ENCODE assay signal across 14 cellular contexts in the genomic region with DNA sequence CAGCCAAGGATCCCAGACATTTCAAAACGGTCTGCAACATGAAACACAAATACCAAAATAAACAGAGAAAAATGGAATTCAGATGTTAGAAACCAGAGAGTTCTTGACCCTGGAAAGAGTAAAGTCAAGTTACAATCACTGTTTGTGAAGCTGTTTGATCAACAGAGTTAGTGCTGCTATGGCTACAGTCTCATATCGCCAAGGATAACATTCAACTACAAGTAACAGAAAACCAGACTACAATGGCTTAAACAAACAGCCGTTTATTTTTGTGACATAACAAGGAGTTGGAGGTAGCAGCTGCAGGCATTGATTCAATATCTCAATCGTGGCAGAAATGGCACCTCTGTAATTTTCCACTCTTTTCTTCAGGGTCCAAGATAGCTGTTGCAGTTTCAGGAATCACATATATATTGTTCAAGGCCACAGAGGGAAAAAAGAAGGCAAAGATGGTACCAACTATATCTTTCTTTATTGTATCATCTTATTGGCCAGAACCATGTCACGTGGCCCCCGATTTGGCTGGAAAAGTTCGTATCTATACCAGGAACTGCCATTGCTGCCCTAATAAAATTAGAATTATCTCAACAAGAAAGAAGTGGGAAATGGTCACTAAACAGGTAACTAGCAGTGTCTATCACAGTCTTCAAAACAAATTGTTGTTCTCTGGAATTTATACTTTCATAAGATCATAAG. TPM values are rescaled to one million over a fixed set of nuclear protein-coding genes. Genes with fewer than 3 reads are reported as not detected.
DNase-seq lines count a peak whose midpoint lies in the region; ATAC-seq and TF ChIP-seq lines count a peak whose summit lies in the region.
"Had no signal": no experiment of that assay in that cellular context is flagged by ENCODE, and none has a peak within 500 bp of the region (broad histone marks: within the 10 kb centered on the region; RNA-seq: fewer than 3 reads in every experiment).

No MANE protein-coding gene starts in this region.

- H3K9me3 ChIP-seq in SK-N-SH (no peaks in the 10 kb centered on the region), upper lobe of left lung (no peaks in the 10 kb centered on the region), gastroesophageal sphincter (no peaks in the 10 kb centered on the region)
- no peaks in the 10 kb centered on the region for H3K9me3 ChIP-seq in naive thymus-derived CD4-positive, alpha-beta T cell (ENCODE audit: control insufficient read depth in 2 of 3, low read length in 3 of 3)

- H3F3A ChIP-seq in SK-N-SH (replicated peaks; ENCODE audit: insufficient read depth), result no peaks in the 10 kb centered on the region

- no peak for TF ChIP-seq POLR2A in upper lobe of left lung (IDR thresholded peaks at IDR 0.05)
- TF ChIP-seq POLR2A in gastroesophageal sphincter (IDR thresholded peaks at IDR 0.05), result no peak

- TF ChIP-seq CTCF in SK-N-SH (IDR thresholded peaks at IDR 0.05) (no peak), astrocyte of the cerebellum (IDR thresholded peaks at IDR 0.05; ENCODE audit: low read depth, low read length, missing control alignments) (no peak), upper lobe of left lung (IDR thresholded peaks at IDR 0.05) (no peak), gastroesophageal sphincter (IDR thresholded peaks at IDR 0.05) (no peak)

- no peaks in the 10 kb centered on the region for H4K20me1 ChIP-seq in SK-N-SH (ENCODE audit: insufficient read depth)

- H3K36me3 Mint-ChIP-seq in naive thymus-derived CD4-positive, alpha-beta T cell, result peaks cover 0 to 5% (median 0%) of the 10 kb centered on the region in 5 donors

- no peak overlapping the region for H3K9ac ChIP-seq in SK-N-SH

- no peak for DNase-seq in SK-N-SH
- peak; percentile 43 for DNase-seq in astrocyte of the cerebellum (ENCODE audit: low read depth)
- peak; percentile 67 for DNase-seq in hepatic stellate cell (ENCODE audit: low spot score)
- no peak for DNase-seq in upper lobe of left lung
- no peak for DNase-seq in naive thymus-derived CD4-positive, alpha-beta T cell
- no peak for DNase-seq in SK-N-DZ (ENCODE audit: low spot score)
- DNase-seq: activated CD4-positive, alpha-beta T cell treated with anti-CD3 and anti-CD28 coated beads, Interleukin-2, amount 10 ng/mL, durations not matched to agents 24 days and 14 days; effector CD4-positive, alpha-beta T cell; stimulated activated CD4-positive, alpha-beta T cell treated with anti-CD3 and anti-CD28 coated beads, Interleukin-1b, Interleukin-23, amount 100 ng/mL, for 48 hours; stimulated activated naive CD4-positive, alpha-beta T cell treated with Interleukin-2 at 50 U/mL for 16 hours had no signal

- in situ Hi-C loops in astrocyte of the cerebellum (cut with HindIII; ENCODE audit: low sequenced_read_pairs), result no loop called here

- intact Hi-C loops in naive thymus-derived CD4-positive, alpha-beta T cell (cut with micrococcal nuclease), result no loop called here

- H3K4me3 Mint-ChIP-seq in naive thymus-derived CD4-positive, alpha-beta T cell, result no peak overlapping the region
- H3K4me3 Mint-ChIP-seq: activated CD4-positive, alpha-beta T cell treated with anti-CD3 and anti-CD28 coated beads, Interleukin-2, amount 10 ng/mL, durations not matched to agents 24 days and 14 days; B cell had no signal

- CTCF ChIA-PET in SK-N-SH (lab: Yijun Ruan, JAX), result interaction anchor here (1.1 to 3.6 kb wide), 2 partner anchors 16 to 39 kb away, joined by 3 to 14 read pairs; no protein-coding TSS in a partner anchor
- CTCF ChIA-PET in naive thymus-derived CD4-positive, alpha-beta T cell (lab: Charles Lee), result interaction anchor here (0.8 kb wide), 1 partner anchor 19 kb away, joined by 4 read pairs; no protein-coding TSS in a partner anchor

- no peaks in the 10 kb centered on the region for H3K9me2 ChIP-seq in SK-N-SH

- TF ChIP-seq RAD21 in SK-N-SH (IDR thresholded peaks at IDR 0.05; ENCODE audit: low read length), result no peak

- H3K4me1 Mint-ChIP-seq in naive thymus-derived CD4-positive, alpha-beta T cell, result peaks cover 0 to 25% (median 0%) of the 10 kb centered on the region in 7 donors

- no peaks in the 10 kb centered on the region for H3K79me2 ChIP-seq in SK-N-SH (ENCODE audit: insufficient read depth)

- H3K4me1 ChIP-seq in SK-N-SH (ENCODE audit: control insufficient read depth in 1 of 2, insufficient read depth in 2 of 2, low read depth in 1 of 2, low read length in 1 of 2) (no peaks in the 10 kb centered on the region), upper lobe of left lung (peaks cover 0 to 17% (median 16%) of the 10 kb centered on the region in 4 donors), gastroesophageal sphincter (peaks cover 3 to 12% (median 11%) of the 10 kb centered on the region in 3 donors)
- H3K4me1 ChIP-seq in naive thymus-derived CD4-positive, alpha-beta T cell (ENCODE audit: control insufficient read depth in 2 of 2, insufficient read depth in 2 of 2, low read length in 2 of 2), result no peaks in the 10 kb centered on the region

- POLR2A ChIA-PET in SK-N-SH (lab: Yijun Ruan, JAX), result no interaction called here
- POLR2A ChIA-PET in naive thymus-derived CD4-positive, alpha-beta T cell (lab: Charles Lee), result no interaction called here

- WGBS in SK-N-SH (ENCODE audit: low lambda C conversion rate), result 69% methylated on average over 7 of the region's 7 CpGs
- 59% methylated on average over 7 of the region's 7 CpGs for WGBS in upper lobe of left lung, 2 donors
- 33 to 41% methylated on average over 6 to 7 of the region's 7 CpGs for WGBS in gastroesophageal sphincter (ENCODE audit: low coverage in 1 of 2), 2 donors

- no peak overlapping the region for H3K4me2 ChIP-seq in SK-N-SH

- H3K36me3 ChIP-seq in SK-N-SH (replicated peaks in 1 of 2; ENCODE audit: control insufficient read depth in 1 of 2, insufficient read depth in 2 of 2, low read length in 1 of 2) (no peaks in the 10 kb centered on the region), upper lobe of left lung (no peaks in the 10 kb centered on the region), gastroesophageal sphincter (no peaks in the 10 kb centered on the region)
- H3K36me3 ChIP-seq in naive thymus-derived CD4-positive, alpha-beta T cell (ENCODE audit: control insufficient read depth in 2 of 3, insufficient read depth in 3 of 3, low read length in 3 of 3), result no peaks in the 10 kb centered on the region

- H3K9me3 Mint-ChIP-seq in naive thymus-derived CD4-positive, alpha-beta T cell, result no peaks in the 10 kb centered on the region
- H3K9me3 Mint-ChIP-seq: activated CD4-positive, alpha-beta T cell treated with anti-CD3 and anti-CD28 coated beads, Interleukin-2, amount 10 ng/mL, durations not matched to agents 24 days and 14 days had no signal

- no peak overlapping the region for H2AFZ ChIP-seq in SK-N-SH (ENCODE audit: low read depth)

- ATAC-seq in SK-N-SH treated with all-trans-retinoic acid at 6 μM for 48 hours, result peak; percentile 70
- ATAC-seq in upper lobe of left lung (ENCODE audit: low FRiP score in 2 of 2), result peak; percentile 71 to 78
- ATAC-seq in naive thymus-derived CD4-positive, alpha-beta T cell, result no peak
- no peak for ATAC-seq in gastroesophageal sphincter

- H3K27me3 ChIP-seq in SK-N-SH (ENCODE audit: insufficient read depth) (no peaks in the 10 kb centered on the region), upper lobe of left lung (no peaks in the 10 kb centered on the region), gastroesophageal sphincter (no peaks in the 10 kb centered on the region)
- no peaks in the 10 kb centered on the region for H3K27me3 ChIP-seq in naive thymus-derived CD4-positive, alpha-beta T cell (ENCODE audit: control insufficient read depth in 2 of 2, insufficient read depth in 2 of 2, low read length in 2 of 2)

- H3K27me3 Mint-ChIP-seq in naive thymus-derived CD4-positive, alpha-beta T cell, result peaks cover 0 to 5% (median 0%) of the 10 kb centered on the region in 5 donors
- H3K27me3 Mint-ChIP-seq: activated CD4-positive, alpha-beta T cell treated with anti-CD3 and anti-CD28 coated beads, Interleukin-2, amount 10 ng/mL, durations not matched to agents 24 days and 14 days had no signal

- H3K27ac ChIP-seq in SK-N-SH (ENCODE audit: low read depth in 2 of 2, low read length in 1 of 2) (peak overlapping the region in 1 of 2 experiments; percentile 26; a peak in 1 of 4 replicates), upper lobe of left lung (peak overlapping the region in 2 of 4 donors; percentile 1 to 34), gastroesophageal sphincter (peak overlapping the region in 1 of 4 donors; percentile 43)
- H3K27ac ChIP-seq in naive thymus-derived CD4-positive, alpha-beta T cell (ENCODE audit: low read depth, low read length), result no peak overlapping the region

- TF ChIP-seq EP300 in SK-N-SH (IDR thresholded peaks at IDR 0.05; ENCODE audit: borderline replicate concordance in 1 of 2, low read depth in 1 of 2, low read length in 1 of 2), result no peak
- no peak for TF ChIP-seq EP300 in upper lobe of left lung (IDR thresholded peaks at IDR 0.05)
- no peak for TF ChIP-seq EP300 in gastroesophageal sphincter (IDR thresholded peaks at IDR 0.05)

- H3K4me3 ChIP-seq in SK-N-SH (ENCODE audit: low read depth in 2 of 2, low read length in 1 of 2), result no peak overlapping the region
- H3K4me3 ChIP-seq in astrocyte of the cerebellum (ENCODE audit: low read depth, low read length), result no peak overlapping the region
- H3K4me3 ChIP-seq in upper lobe of left lung, result no peak overlapping the region
- no peak overlapping the region for H3K4me3 ChIP-seq in naive thymus-derived CD4-positive, alpha-beta T cell (ENCODE audit: low read length)
- no peak overlapping the region for H3K4me3 ChIP-seq in gastroesophageal sphincter

- no peak overlapping the region for H3K27ac Mint-ChIP-seq in naive thymus-derived CD4-positive, alpha-beta T cell
- H3K27ac Mint-ChIP-seq: activated CD4-positive, alpha-beta T cell treated with anti-CD3 and anti-CD28 coated beads, Interleukin-2, amount 10 ng/mL, durations not matched to agents 24 days and 14 days; B cell had no signal

RNA-seq across cellular contexts. Expression of gene HNRNPLL, which starts 17.7 kb away (rescaled TPM):
- 24.4 and 29.8 TPM in 2 replicates for polyA plus RNA-seq in SK-N-SH (2012; rRNA removed)
- 29.6 and 30.3 TPM in 2 replicates for polyA plus RNA-seq in SK-N-SH (2012; cell fraction: cytosol; rRNA removed)
- 23.5 and 35.4 TPM in 2 replicates for polyA plus RNA-seq in SK-N-SH (2012; cell fraction: nucleus; rRNA removed)
- total RNA-seq in upper lobe of left lung (10 to 100 TPM; 41.0 to 71.3 (median 46.2) TPM), gastroesophageal sphincter (10 to 100 TPM; 47.3 to 79.1 (median 68.7) TPM)
- 10 to 100 TPM; 10.1 to 66.8 (median 30.2) TPM for total RNA-seq in naive thymus-derived CD4-positive, alpha-beta T cell
- 10 to 100 TPM; 14.1 to 16.4 TPM for polyA plus RNA-seq in naive thymus-derived CD4-positive, alpha-beta T cell
- polyA plus RNA-seq in SK-N-DZ (2014; cell fraction: cytosol; rRNA removed), result 31.4 and 34.4 TPM in 2 replicates
- polyA plus RNA-seq in SK-N-DZ (2014; cell fraction: nucleus; rRNA removed), result 24.5 and 30.3 TPM in 2 replicates

RNA-seq across cellular contexts. Expression of gene GALM, which starts 45.5 kb away (rescaled TPM):
- 17.1 and 17.9 TPM in 2 replicates for polyA plus RNA-seq in SK-N-SH (2012; rRNA removed)
- polyA plus RNA-seq in SK-N-SH (2012; cell fraction: cytosol; rRNA removed), result 11.5 and 17.0 TPM in 2 replicates
- polyA plus RNA-seq in SK-N-SH (2012; cell fraction: nucleus; rRNA removed), result 7.9 and 9.9 TPM in 2 replicates
- total RNA-seq in upper lobe of left lung (10 to 100 TPM; 13.4 to 33.1 (median 26.3) TPM), gastroesophageal sphincter (10 to 100 TPM in 3 of 4 donors, 1 to 10 TPM in 1; 9.2 to 17.1 (median 13.2) TPM)
- 10 to 100 TPM in 4 of 5 experiments, 1 to 10 TPM in 1; 4.3 to 52.5 (median 14.4) TPM for total RNA-seq in naive thymus-derived CD4-positive, alpha-beta T cell
- 10 to 100 TPM; 14.7 to 17.5 TPM for polyA plus RNA-seq in naive thymus-derived CD4-positive, alpha-beta T cell
- polyA plus RNA-seq in SK-N-DZ (2014; cell fraction: cytosol; rRNA removed), result 9.1 and 14.8 TPM in 2 replicates
- polyA plus RNA-seq in SK-N-DZ (2014; cell fraction: nucleus; rRNA removed), result 0.50 and 5.3 TPM in 2 replicates
- polyA plus RNA-seq: neural cell had no signal

Comparison
In these comparisons a context has a peak if more than half of its experiments do, and no peak if none do; other contexts are left out.
1. ATAC-seq: peak in SK-N-SH treated with all-trans-retinoic acid at 6 μM for 48 hours (single experiment) and upper lobe of left lung (2 of 2); none in naive thymus-derived CD4-positive, alpha-beta T cell (single experiment) and gastroesophageal sphincter (single experiment).
2. DNase-seq: peak in astrocyte of the cerebellum (single experiment) and hepatic stellate cell (single experiment); none in SK-N-SH (single experiment), upper lobe of left lung (0 of 2), naive thymus-derived CD4-positive, alpha-beta T cell (0 of 9) and SK-N-DZ (single experiment).